ENCODE assay signal across 8 cellular contexts in genomic region chr12:14395059-14395778, GRCh38. TPM values are rescaled to one million over a fixed set of nuclear protein-coding genes. Genes with fewer than 3 reads are reported as not detected.
DNase-seq lines count a peak whose midpoint lies in the region; ATAC-seq, FAIRE-seq and TF ChIP-seq lines count a peak whose summit lies in the region.

No MANE protein-coding gene starts in this region.

- no peak overlapping the region for H2AFZ ChIP-seq in SU-DHL-6 (ENCODE audit: low read depth, low read length, severe bottlenecking)

- DNase-seq in NCI-H1105 treated with DMSO at 0.1 percent for 48 hours (lab: John Stamatoyannopoulos, UW) (peak; percentile 34), NCI-H1105 (lab: John Stamatoyannopoulos, UW) (no peak), kidney (no peak), H54 (ENCODE audit: insufficient read length, low spot score) (no peak), HPDE6-E6E7 (ENCODE audit: extremely low spot score) (no peak)
- no peak for DNase-seq in activated effector memory CD4-positive, alpha-beta T cell treated with Interleukin-2 at 50 U/mL for 16 hours

- H3K4me1 ChIP-seq in kidney (ENCODE audit: control insufficient read depth in 1 of 2, insufficient read depth in 1 of 2, low read depth in 1 of 2, low read length in 2 of 2) = peaks cover 2 to 21% of the 10 kb centered on the region in 2 donors

- H3K9ac ChIP-seq in SU-DHL-6 (ENCODE audit: low read length) (peak overlapping the region; percentile 48), kidney (ENCODE audit: low read length in 2 of 2) (no peak overlapping the region)

- H3K27me3 ChIP-seq in SU-DHL-6 (ENCODE audit: low read length) = no peaks in the 10 kb centered on the region

- H3K4me2 ChIP-seq in SU-DHL-6 (ENCODE audit: low read depth, low read length, poor library complexity, severe bottlenecking) = peak overlapping the region; percentile 97

- ATAC-seq in HG02885 (IDR thresholded peaks at IDR 0.05; ENCODE audit: poor library complexity, unreplicated experiment) = peak; percentile 44

- peaks cover 12% of the 10 kb centered on the region; the same call in 1 of the 2 replicates for H3K36me3 ChIP-seq in SU-DHL-6 (ENCODE audit: low read length)
- H3K36me3 ChIP-seq in kidney (ENCODE audit: control insufficient read depth in 1 of 2, insufficient read depth in 2 of 2, low read length in 2 of 2) = no peaks in the 10 kb centered on the region

- no peak for TF ChIP-seq POLR2A in H54 (IDR thresholded peaks at IDR 0.05; ENCODE audit: low read depth, low read length)

- H3K27ac ChIP-seq in SU-DHL-6 (ENCODE audit: low read depth, low read length) (peak overlapping the region; percentile 95), kidney (ENCODE audit: low read depth in 2 of 2, low read length in 2 of 2) (peak overlapping the region in 1 of 2 donors; percentile 28)

- no peaks in the 10 kb centered on the region for H3K9me2 ChIP-seq in SU-DHL-6 (replicated peaks; ENCODE audit: insufficient read depth, low read length)

- H3K9me3 ChIP-seq in SU-DHL-6 (ENCODE audit: insufficient read depth, low read length) (no peaks in the 10 kb centered on the region), kidney (ENCODE audit: control insufficient read depth in 1 of 2, low read length in 2 of 2) (peaks cover 0 to 4% of the 10 kb centered on the region in 2 donors)

- intact Hi-C loops in kidney (cut with DNase I) = no loop called here

- TF ChIP-seq CTCF in SU-DHL-6 (IDR thresholded peaks at IDR 0.05; ENCODE audit: insufficient read depth, low read length, poor library complexity, severe bottlenecking) (no peak), kidney (IDR thresholded peaks at IDR 0.05; ENCODE audit: borderline replicate concordance, extremely low read depth, insufficient read depth) (no peak)

- H3K79me2 ChIP-seq in SU-DHL-6 (ENCODE audit: insufficient read depth, low read length) = peaks cover 99% of the 10 kb centered on the region

- peaks cover 48% of the 10 kb centered on the region for H3F3A ChIP-seq in SU-DHL-6 (ENCODE audit: insufficient read depth)

- H4K20me1 ChIP-seq in SU-DHL-6 (ENCODE audit: low read depth, low read length) = no peaks in the 10 kb centered on the region

- peak; percentile 8 for FAIRE-seq in kidney (lab: Jason Lieb, UNC)
- FAIRE-seq in H54 (lab: Jason Lieb, UNC) = no peak

- peak overlapping the region; percentile 44 for H3K4me3 ChIP-seq in SU-DHL-6 (ENCODE audit: insufficient read depth, low read length, poor library complexity, severe bottlenecking)
- H3K4me3 ChIP-seq in kidney (ENCODE audit: low read length in 2 of 2) = peak overlapping the region in 1 of 2 donors; percentile 5

RNA-seq across cellular contexts. Expression of gene ATF7IP, which starts 29.7 kb away (rescaled TPM):
- total RNA-seq in kidney = 97.1 TPM
- 6.3 TPM for polyA plus RNA-seq in kidney (ENCODE audit: insufficient read depth, low read depth, low replicate concordance)
